Comparison of ENCODE assay signal across 11 cellular contexts in genomic region chr2:26002617-26003310, GRCh38. TPM values are rescaled to one million over a fixed set of nuclear protein-coding genes. Genes with fewer than 3 reads are reported as not detected.
DNase-seq lines count a peak whose midpoint lies in the region; ATAC-seq, FAIRE-seq and TF ChIP-seq lines count a peak whose summit lies in the region.
"Had no signal": no experiment of that assay in that cellular context is flagged by ENCODE, and none has a peak within 500 bp of the region (broad histone marks: within the 10 kb centered on the region; RNA-seq: fewer than 3 reads in every experiment).

No MANE protein-coding gene starts in this region.

- H3K4me2 ChIP-seq in endothelial cell of umbilical vein (ENCODE audit: insufficient read depth, low read length) = no peak overlapping the region
- H3K4me2 ChIP-seq: PC-9 had no signal

- H3K27ac ChIP-seq in breast epithelium = peak overlapping the region; percentile 70 to 79
- H3K27ac ChIP-seq in endothelial cell of umbilical vein (ENCODE audit: insufficient read depth, low read depth, low read length) = no peak overlapping the region
- H3K27ac ChIP-seq in naive thymus-derived CD4-positive, alpha-beta T cell (ENCODE audit: low read depth, low read length) = no peak overlapping the region
- H3K27ac ChIP-seq in CD8-positive, alpha-beta memory T cell (ENCODE audit: low read depth, low read length) = no peak overlapping the region
- H3K27ac ChIP-seq: PC-9 had no signal

- POLR2A ChIA-PET in MCF 10A (lab: Yijun Ruan, JAX) (interaction anchor here (1.1 to 7.7 kb wide), 2 partner anchors 16 to 32 kb away, joined by 3 to 100 read pairs; partner anchors contain the start of gene RAB10), endothelial cell of umbilical vein (lab: Charles Lee) (no interaction called here)
- POLR2A ChIA-PET in naive thymus-derived CD4-positive, alpha-beta T cell (lab: Charles Lee) = no interaction called here
- POLR2A ChIA-PET in CD8-positive, alpha-beta memory T cell (lab: Charles Lee) = no interaction called here

- H3K4me3 Mint-ChIP-seq in MCF 10A (ENCODE audit: unreplicated experiment) = no peak overlapping the region
- no peak overlapping the region for H3K4me3 Mint-ChIP-seq in naive thymus-derived CD4-positive, alpha-beta T cell
- H3K4me3 Mint-ChIP-seq in CD8-positive, alpha-beta memory T cell = no peak overlapping the region
- H3K4me3 Mint-ChIP-seq: activated CD4-positive, alpha-beta memory T cell treated with anti-CD3 and anti-CD28 coated beads, Interleukin-2, amount 10 ng/mL, durations not matched to agents 7 days and 5 days had no signal

- ATAC-seq in naive thymus-derived CD4-positive, alpha-beta T cell = peak; percentile 86
- no peak for ATAC-seq in GM18511 (IDR thresholded peaks at IDR 0.05; ENCODE audit: unreplicated experiment)

- peak; percentile 4 for FAIRE-seq in endothelial cell of umbilical vein (lab: Jason Lieb, UNC)

- H3K9me3 ChIP-seq in breast epithelium (no peaks in the 10 kb centered on the region), endothelial cell of umbilical vein (replicated peaks; ENCODE audit: control insufficient read depth, insufficient read depth, low read length) (no peaks in the 10 kb centered on the region)
- no peaks in the 10 kb centered on the region for H3K9me3 ChIP-seq in naive thymus-derived CD4-positive, alpha-beta T cell (ENCODE audit: control insufficient read depth in 2 of 3, low read length in 3 of 3)
- H3K9me3 ChIP-seq in CD8-positive, alpha-beta memory T cell (ENCODE audit: low read length) = no peaks in the 10 kb centered on the region

- H3K27ac Mint-ChIP-seq in MCF 10A (ENCODE audit: low read depth, unreplicated experiment) = no peak overlapping the region
- H3K27ac Mint-ChIP-seq in naive thymus-derived CD4-positive, alpha-beta T cell = peak overlapping the region in 2 of 9 donors; percentile 2 to 36
- peak overlapping the region in 1 of 8 donors; percentile 60 for H3K27ac Mint-ChIP-seq in CD8-positive, alpha-beta memory T cell
- H3K27ac Mint-ChIP-seq: activated CD4-positive, alpha-beta memory T cell treated with anti-CD3 and anti-CD28 coated beads, Interleukin-2, amount 10 ng/mL, durations not matched to agents 7 days and 5 days had no signal

- H3K9ac ChIP-seq in endothelial cell of umbilical vein (replicated peaks; ENCODE audit: extremely low read depth, insufficient read depth, low read length) = no peak overlapping the region

- H3K4me3 ChIP-seq in breast epithelium (no peak overlapping the region), endothelial cell of umbilical vein (replicated peaks in 1 of 3; ENCODE audit: insufficient read depth in 1 of 3, low read depth in 1 of 3, low read length in 3 of 3) (no peak overlapping the region)
- no peak overlapping the region for H3K4me3 ChIP-seq in naive thymus-derived CD4-positive, alpha-beta T cell (ENCODE audit: low read length)
- no peak overlapping the region for H3K4me3 ChIP-seq in CD8-positive, alpha-beta memory T cell (ENCODE audit: low read length)
- H3K4me3 ChIP-seq: PC-9 had no signal

- H3K27me3 ChIP-seq in breast epithelium = no peaks in the 10 kb centered on the region
- H3K27me3 ChIP-seq in endothelial cell of umbilical vein (ENCODE audit: control insufficient read depth in 2 of 2, insufficient read depth in 2 of 2, low read length in 2 of 2) = no peaks in the 10 kb centered on the region
- H3K27me3 ChIP-seq in naive thymus-derived CD4-positive, alpha-beta T cell (ENCODE audit: control insufficient read depth in 2 of 2, insufficient read depth in 2 of 2, low read length in 2 of 2) = no peaks in the 10 kb centered on the region
- H3K27me3 ChIP-seq in CD8-positive, alpha-beta memory T cell (ENCODE audit: insufficient read depth, low read length, poor library complexity, severe bottlenecking) = no peaks in the 10 kb centered on the region

- peak in 1 of 2 donors; percentile 65 for DNase-seq in breast epithelium (ENCODE audit: low spot score in 2 of 2)
- DNase-seq in MCF 10A (ENCODE audit: unreplicated experiment) = no peak
- no peak for DNase-seq in endothelial cell of umbilical vein (ENCODE audit: low read depth, low spot score)
- no peak for DNase-seq in naive thymus-derived CD4-positive, alpha-beta T cell
- no peak for DNase-seq in HuH-7.5 (ENCODE audit: low spot score)
- DNase-seq in stimulated activated CD4-positive, alpha-beta T cell treated with anti-CD3 and anti-CD28 coated beads, Interleukin-4, amount 100 ng/mL, for 1 hour = no peak
- DNase-seq in CD8-positive, alpha-beta memory T cell = no peak
- DNase-seq: activated CD4-positive, alpha-beta memory T cell treated with anti-CD3 and anti-CD28 coated beads, Interleukin-2, amount 10 ng/mL, durations not matched to agents 7 days and 5 days; amniotic stem cell; PC-9 had no signal

- no peaks in the 10 kb centered on the region for H3K27me3 Mint-ChIP-seq in MCF 10A (ENCODE audit: insufficient read depth, unreplicated experiment)
- H3K27me3 Mint-ChIP-seq in naive thymus-derived CD4-positive, alpha-beta T cell = peaks cover 0 to 9% (median 0%) of the 10 kb centered on the region in 5 donors
- peaks cover 5 to 8% of the 10 kb centered on the region in 2 donors for H3K27me3 Mint-ChIP-seq in CD8-positive, alpha-beta memory T cell

- no TSS peak for BruUV-seq in MCF 10A (replicated peaks; lab: Mats Ljungman, UMichigan)
- no TSS peak for BruUV-seq in endothelial cell of umbilical vein (replicated peaks; lab: Mats Ljungman, UMichigan)

- no peaks in the 10 kb centered on the region for H3K9me1 ChIP-seq in endothelial cell of umbilical vein (replicated peaks; ENCODE audit: control insufficient read depth, extremely low read depth, insufficient read depth, low read length)

- CTCF ChIA-PET in MCF 10A (lab: Yijun Ruan, JAX) (interaction anchor here (0.6 to 1.5 kb wide), 5 partner anchors 9 to 143 kb away, joined by 3 to 6 read pairs (median 4); no protein-coding TSS in a partner anchor), endothelial cell of umbilical vein (lab: Charles Lee) (interaction anchor here (1.1 to 1.7 kb wide), 3 partner anchors 11 to 182 kb away, joined by 3 to 6 read pairs (median 3); no protein-coding TSS in a partner anchor)
- CTCF ChIA-PET in naive thymus-derived CD4-positive, alpha-beta T cell (lab: Charles Lee) = interaction anchor here (0.6 kb wide), 1 partner anchor 160 kb away, joined by 9 read pairs; no protein-coding TSS in a partner anchor
- CTCF ChIA-PET in CD8-positive, alpha-beta memory T cell (lab: Charles Lee) = interaction anchor here (1.0 kb wide), 1 partner anchor 11 kb away, joined by 3 read pairs; no protein-coding TSS in a partner anchor

- H4K20me1 ChIP-seq in endothelial cell of umbilical vein (replicated peaks; ENCODE audit: control insufficient read depth, extremely low read depth, insufficient read depth, low read length) = no peaks in the 10 kb centered on the region

- no peaks in the 10 kb centered on the region for H3K9me3 Mint-ChIP-seq in MCF 10A (ENCODE audit: unreplicated experiment)
- H3K9me3 Mint-ChIP-seq in naive thymus-derived CD4-positive, alpha-beta T cell = peaks cover 0 to 1% (median 0%) of the 10 kb centered on the region in 11 donors
- no peaks in the 10 kb centered on the region for H3K9me3 Mint-ChIP-seq in CD8-positive, alpha-beta memory T cell
- H3K9me3 Mint-ChIP-seq: activated CD4-positive, alpha-beta memory T cell treated with anti-CD3 and anti-CD28 coated beads, Interleukin-2, amount 10 ng/mL, durations not matched to agents 7 days and 5 days had no signal

- H2AFZ ChIP-seq in endothelial cell of umbilical vein (ENCODE audit: low read depth, low read length) = peak overlapping the region; percentile 41
- H2AFZ ChIP-seq: PC-9 had no signal

- no peaks in the 10 kb centered on the region for H3K36me3 Mint-ChIP-seq in MCF 10A (ENCODE audit: insufficient read depth, unreplicated experiment)
- H3K36me3 Mint-ChIP-seq in naive thymus-derived CD4-positive, alpha-beta T cell = no peaks in the 10 kb centered on the region
- H3K36me3 Mint-ChIP-seq in CD8-positive, alpha-beta memory T cell = peaks cover 0 to 1% (median 0%) of the 10 kb centered on the region in 3 donors

- no peak for TF ChIP-seq CTCF in breast epithelium (IDR thresholded peaks at IDR 0.05)
- TF ChIP-seq CTCF in MCF 10A (IDR thresholded peaks at IDR 0.05; ENCODE audit: unreplicated experiment) = no peak
- TF ChIP-seq CTCF in endothelial cell of umbilical vein (IDR thresholded peaks at IDR 0.05; ENCODE audit: extremely low read depth in 1 of 2, insufficient read depth in 1 of 2, low read depth in 1 of 2, low read length in 2 of 2) = no peak

- H3K4me1 Mint-ChIP-seq in MCF 10A (ENCODE audit: insufficient read depth, unreplicated experiment) = peaks cover 32% of the 10 kb centered on the region
- peaks cover 0 to 12% (median 0%) of the 10 kb centered on the region in 7 donors for H3K4me1 Mint-ChIP-seq in naive thymus-derived CD4-positive, alpha-beta T cell
- no peaks in the 10 kb centered on the region for H3K4me1 Mint-ChIP-seq in CD8-positive, alpha-beta memory T cell

- H3K4me1 ChIP-seq in breast epithelium (peaks cover 8 to 9% of the 10 kb centered on the region in 2 donors), endothelial cell of umbilical vein (ENCODE audit: control insufficient read depth, extremely low read depth, insufficient read depth, low read length) (peaks cover 18% of the 10 kb centered on the region)
- no peaks in the 10 kb centered on the region for H3K4me1 ChIP-seq in naive thymus-derived CD4-positive, alpha-beta T cell (ENCODE audit: control insufficient read depth in 2 of 2, insufficient read depth in 2 of 2, low read length in 2 of 2)
- H3K4me1 ChIP-seq in CD8-positive, alpha-beta memory T cell (ENCODE audit: insufficient read depth, low read length) = no peaks in the 10 kb centered on the region

- H3K36me3 ChIP-seq in breast epithelium (no peaks in the 10 kb centered on the region), endothelial cell of umbilical vein (ENCODE audit: control insufficient read depth in 2 of 2, extremely low read depth in 1 of 2, insufficient read depth in 2 of 2, low read length in 2 of 2) (no peaks in the 10 kb centered on the region)
- no peaks in the 10 kb centered on the region for H3K36me3 ChIP-seq in naive thymus-derived CD4-positive, alpha-beta T cell (ENCODE audit: control insufficient read depth in 2 of 3, insufficient read depth in 3 of 3, low read length in 3 of 3)
- H3K36me3 ChIP-seq in CD8-positive, alpha-beta memory T cell (ENCODE audit: insufficient read depth, low read length) = no peaks in the 10 kb centered on the region

- intact Hi-C loops in breast epithelium (cut with DNase I; ENCODE audit: low total_unique reads) (no loop called here), MCF 10A (cut with micrococcal nuclease) (no loop called here), endothelial cell of umbilical vein (cut with micrococcal nuclease) (no loop called here)
- intact Hi-C loops in naive thymus-derived CD4-positive, alpha-beta T cell (cut with micrococcal nuclease) = no loop called here

- TF ChIP-seq POLR2A in breast epithelium (IDR thresholded peaks at IDR 0.05) (no peak), endothelial cell of umbilical vein (IDR thresholded peaks at IDR 0.05; ENCODE audit: low read depth, low read length) (no peak)

- dilution Hi-C loops in endothelial cell of umbilical vein (cut with MboI; ENCODE audit: extremely low pct_ligation_motif_present, low sequenced_read_pairs) = no loop called here

- no peaks in the 10 kb centered on the region for H3K79me2 ChIP-seq in endothelial cell of umbilical vein (ENCODE audit: control insufficient read depth, insufficient read depth, low read length)

RNA-seq across cellular contexts. Expression of gene KIF3C, which starts 20.5 kb away (rescaled TPM):
- total RNA-seq in breast epithelium = 10 to 100 TPM in 1 of 3 donors, 1 to 10 TPM in 2; 3.4 to 32.8 (median 6.0) TPM
- 0.91 and 2.0 TPM in 2 replicates for total RNA-seq in MCF 10A (2022)
- 40.7 and 42.1 TPM in 2 replicates for total RNA-seq in endothelial cell of umbilical vein
- polyA plus RNA-seq in endothelial cell of umbilical vein = 9.9 and 11.4 TPM in 2 replicates
- 10.5 TPM in 2 replicates for polyA plus RNA-seq in endothelial cell of umbilical vein (2011; cell fraction: cytosol; rRNA removed)
- polyA plus RNA-seq in endothelial cell of umbilical vein (2011; cell fraction: nucleus; rRNA removed) = 9.3 and 11.6 TPM in 2 replicates
- polyA plus RNA-seq in endothelial cell of umbilical vein (2012) = 36.5 and 47.5 TPM in 2 replicates
- polyA minus RNA-seq in endothelial cell of umbilical vein = 20.0 and 29.4 TPM in 2 replicates
- polyA minus RNA-seq in endothelial cell of umbilical vein (2011; cell fraction: cytosol; rRNA and poly(A)+ RNA removed) = 0.31 TPM
- 7.8 and 13.8 TPM in 2 replicates for polyA minus RNA-seq in endothelial cell of umbilical vein (2011; cell fraction: nucleus; rRNA and poly(A)+ RNA removed)
- 1 to 10 TPM; 2.9 to 6.3 (median 5.7) TPM for total RNA-seq in naive thymus-derived CD4-positive, alpha-beta T cell
- 1 to 10 TPM in 1 of 2 donors, under 1 TPM in 1; 0.54 to 1.7 TPM for polyA plus RNA-seq in naive thymus-derived CD4-positive, alpha-beta T cell
- 1 to 10 TPM; 4.9 to 5.5 TPM for total RNA-seq in CD8-positive, alpha-beta memory T cell
- polyA plus RNA-seq in CD8-positive, alpha-beta memory T cell = 1.5 TPM

RNA-seq across cellular contexts. Expression of gene RAB10, which starts 31.1 kb away (rescaled TPM):
- total RNA-seq in breast epithelium = 100 to 1,000 TPM in 2 of 3 donors, 10 to 100 TPM in 1; 82.6 to 101 (median 100) TPM
- 139 and 147 TPM in 2 replicates for total RNA-seq in MCF 10A (2022)
- 104 and 105 TPM in 2 replicates for total RNA-seq in endothelial cell of umbilical vein
- 37.2 and 45.1 TPM in 2 replicates for polyA plus RNA-seq in endothelial cell of umbilical vein
- polyA plus RNA-seq in endothelial cell of umbilical vein (2011; cell fraction: cytosol; rRNA removed) = 48.8 and 57.1 TPM in 2 replicates
- 28.3 and 47.0 TPM in 2 replicates for polyA plus RNA-seq in endothelial cell of umbilical vein (2011; cell fraction: nucleus; rRNA removed)
- polyA plus RNA-seq in endothelial cell of umbilical vein (2012) = 116 and 132 TPM in 2 replicates
- 37.7 and 47.7 TPM in 2 replicates for polyA minus RNA-seq in endothelial cell of umbilical vein
- polyA minus RNA-seq in endothelial cell of umbilical vein (2011; cell fraction: cytosol; rRNA and poly(A)+ RNA removed) = 91.3 TPM
- 32.4 and 40.7 TPM in 2 replicates for polyA minus RNA-seq in endothelial cell of umbilical vein (2011; cell fraction: nucleus; rRNA and poly(A)+ RNA removed)
- 100 to 1,000 TPM in 1 of 5 experiments, 10 to 100 TPM in 4; 25.6 to 108 (median 60.5) TPM for total RNA-seq in naive thymus-derived CD4-positive, alpha-beta T cell
- 10 to 100 TPM; 56.1 to 73.2 TPM for polyA plus RNA-seq in naive thymus-derived CD4-positive, alpha-beta T cell
- total RNA-seq in CD8-positive, alpha-beta memory T cell = 100 to 1,000 TPM; 155 to 167 TPM
- polyA plus RNA-seq in CD8-positive, alpha-beta memory T cell = 93.3 TPM

Comparison
In these comparisons a context has a peak if more than half of its experiments do, and no peak if none do; other contexts are left out.
1. H3K27ac ChIP-seq: peak in breast epithelium (2 of 2); none in endothelial cell of umbilical vein (single experiment), naive thymus-derived CD4-positive, alpha-beta T cell (single experiment) and CD8-positive, alpha-beta memory T cell (single experiment).